In the genomic region with DNA sequence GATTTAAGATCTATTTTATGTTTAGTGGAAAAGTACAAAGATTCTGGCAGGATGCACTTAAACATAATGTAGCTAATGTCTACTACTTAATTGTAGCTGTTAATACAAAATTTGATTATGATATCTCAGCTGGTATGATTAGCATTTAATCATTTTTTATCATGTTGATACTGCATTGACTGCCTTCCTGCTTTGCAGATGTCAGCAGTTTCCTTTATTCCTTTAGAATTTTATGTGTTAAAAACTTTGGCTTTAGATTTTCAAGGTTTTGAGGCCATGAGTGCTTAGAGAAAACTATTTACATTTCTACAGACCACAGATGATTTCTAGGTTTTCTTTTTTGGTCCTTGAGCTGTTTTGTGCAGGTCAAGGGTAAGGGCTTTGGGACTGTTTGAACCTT, we compare ENCODE assay signal across 8 cellular contexts.
"Had no signal": no experiment of that assay in that cellular context is flagged by ENCODE, and none has a peak within 500 bp of the region (broad histone marks: within the 10 kb centered on the region; RNA-seq: fewer than 3 reads in every experiment).

No MANE protein-coding gene starts in this region.

- DNase-seq: GDM1, GF-D8 had no signal

- H3K4me3 ChIP-seq: GM12878 had no signal

- FAIRE-seq: G401.6, GM12878, GM12891, GM12892, GM18507, GM19239 had no signal
